In the genomic region with DNA sequence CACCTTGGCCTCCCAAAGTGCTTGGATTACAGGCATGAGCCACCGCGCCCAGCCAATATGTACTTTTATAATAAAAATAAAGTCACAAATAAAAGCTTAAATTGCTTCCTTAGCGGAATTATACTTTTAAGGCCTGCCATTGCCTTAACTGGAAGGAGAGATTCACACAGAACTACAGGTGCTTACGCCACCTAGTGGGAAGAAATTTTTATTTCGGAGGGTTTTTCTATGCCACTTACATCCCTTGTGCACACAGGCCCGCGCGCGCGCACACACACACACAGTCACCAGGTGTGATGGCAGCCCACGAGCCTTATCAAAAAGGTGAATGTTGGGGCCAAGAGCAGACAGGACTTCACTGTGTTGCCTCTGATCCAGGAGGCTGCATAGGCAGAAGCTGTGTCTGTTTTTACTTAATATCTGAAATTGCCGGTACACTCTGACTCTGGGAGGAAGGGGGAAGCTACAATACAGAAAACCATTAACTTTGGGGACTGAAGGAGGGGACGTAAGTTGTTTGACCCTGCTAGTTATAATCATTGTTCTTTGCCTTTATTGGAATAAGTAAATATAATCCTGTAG, we compare ENCODE assay signal across 8 cellular contexts.
DNase-seq lines count a peak whose midpoint lies in the region; ATAC-seq and TF ChIP-seq lines count a peak whose summit lies in the region.

No MANE protein-coding gene starts in this region.

- H3K27ac Mint-ChIP-seq in CD4-positive, CD25-positive, alpha-beta regulatory T cell: no peak overlapping the region
- H3K27ac Mint-ChIP-seq in activated naive CD8-positive, alpha-beta T cell treated with anti-CD3 and anti-CD28 coated beads for 36 hours: no peak overlapping the region

- no peak overlapping the region for H3K4me3 Mint-ChIP-seq in CD4-positive, CD25-positive, alpha-beta regulatory T cell
- no peak overlapping the region for H3K4me3 Mint-ChIP-seq in activated naive CD8-positive, alpha-beta T cell treated with anti-CD3 and anti-CD28 coated beads for 36 hours

- 56 to 63% methylated on average over 13 of the region's 13 CpGs for WGBS in heart right ventricle, 2 donors
- 52% methylated on average over 13 of the region's 13 CpGs for WGBS in prostate gland

- H3K9ac ChIP-seq in HCT116 (ENCODE audit: low read length): no peak overlapping the region

- CTCF ChIA-PET in HCT116 (lab: Charles Lee): interaction anchor here (0.7 to 2.4 kb wide), 10 partner anchors 11 to 674 kb away, joined by 3 to 12 read pairs (median 5); no protein-coding TSS in a partner anchor

- TF ChIP-seq POLR2A in HCT116 (IDR thresholded peaks at IDR 0.05; ENCODE audit: borderline replicate concordance, extremely low read depth, insufficient read depth, insufficient read length) (no peak), prostate gland (IDR thresholded peaks at IDR 0.05) (no peak)

- no peak overlapping the region for H3K27ac ChIP-seq in CD4-positive, CD25-positive, alpha-beta regulatory T cell (ENCODE audit: insufficient read depth, low read length, poor library complexity, severe bottlenecking)
- H3K27ac ChIP-seq in HCT116 (ENCODE audit: low read depth, low read length) (no peak overlapping the region), heart right ventricle (peak overlapping the region in 4 of 10 donors; percentile 18 to 68 (median 50)), prostate gland (no peak overlapping the region)

- TF ChIP-seq RAD21 in HCT116 (IDR thresholded peaks at IDR 0.05; ENCODE audit: low read depth): peak; percentile 63

- no peaks in the 10 kb centered on the region for H3K9me3 ChIP-seq in CD4-positive, CD25-positive, alpha-beta regulatory T cell (ENCODE audit: control insufficient read depth in 2 of 2, low read length in 2 of 2)
- no peaks in the 10 kb centered on the region for H3K9me3 ChIP-seq in HCT116 (ENCODE audit: control insufficient read depth in 1 of 2, insufficient read depth in 1 of 2, low read depth in 1 of 2, low read length in 2 of 2)
- no peaks in the 10 kb centered on the region for H3K9me3 ChIP-seq in heart right ventricle
- no peaks in the 10 kb centered on the region for H3K9me3 ChIP-seq in prostate gland

- no peak for ATAC-seq in CD4-positive, CD25-positive, alpha-beta regulatory T cell (ENCODE audit: low read depth in 2 of 2)
- ATAC-seq in HCT116 (peak; percentile 80), heart right ventricle (peak in 4 of 8 donors; percentile 35 to 55 (median 43))

- intact Hi-C loops in HCT116 (cut with micrococcal nuclease) (loop anchor here (1.0 to 10.0 kb wide), 3 partner anchors 382 to 1208 kb away; no protein-coding TSS in a partner anchor), heart right ventricle (cut with DNase I) (loop anchor here in 9 of 10 donors (2.0 to 10.0 kb wide), 15 partner anchors 182 to 1022 kb away; a partner anchor contains a TSS), prostate gland (cut with DNase I) (loop anchor here (5.0 kb wide), 2 partner anchors 670 to 840 kb away; no protein-coding TSS in a partner anchor)

- peak; percentile 52 to 62 (median 55); a peak in 5 of 6 replicates for TF ChIP-seq CTCF in HCT116 (IDR thresholded peaks at IDR 0.05 in 2 of 3, conservative IDR thresholded peaks at IDR 0.05 in 1 of 3; ENCODE audit: borderline replicate concordance in 1 of 3, insufficient read depth in 1 of 3, low read depth in 2 of 3, low read length in 2 of 3)
- TF ChIP-seq CTCF in heart right ventricle (IDR thresholded peaks at IDR 0.05): peak; percentile 23 to 68 (median 61)
- TF ChIP-seq CTCF in prostate gland (IDR thresholded peaks at IDR 0.05): peak; percentile 19 to 70 (median 64)

- no peaks in the 10 kb centered on the region for H3K27me3 ChIP-seq in CD4-positive, CD25-positive, alpha-beta regulatory T cell (ENCODE audit: control insufficient read depth, insufficient read depth, low read length)
- H3K27me3 ChIP-seq in HCT116 (ENCODE audit: insufficient read depth, low read length): no peaks in the 10 kb centered on the region
- no peaks in the 10 kb centered on the region for H3K27me3 ChIP-seq in heart right ventricle
- no peaks in the 10 kb centered on the region for H3K27me3 ChIP-seq in prostate gland (replicated peaks; ENCODE audit: insufficient read depth)

- no peaks in the 10 kb centered on the region for H3K4me1 ChIP-seq in CD4-positive, CD25-positive, alpha-beta regulatory T cell (ENCODE audit: control insufficient read depth, insufficient read depth, low read length, poor library complexity, severe bottlenecking)
- H3K4me1 ChIP-seq in HCT116 (ENCODE audit: control insufficient read depth in 1 of 2, insufficient read depth in 2 of 2, low read length in 2 of 2) (no peaks in the 10 kb centered on the region), heart right ventricle (peaks cover 0 to 11% (median 0%) of the 10 kb centered on the region in 9 donors), prostate gland (replicated peaks) (no peaks in the 10 kb centered on the region)

- H3K9me3 Mint-ChIP-seq in CD4-positive, CD25-positive, alpha-beta regulatory T cell: no peaks in the 10 kb centered on the region
- H3K9me3 Mint-ChIP-seq in activated naive CD8-positive, alpha-beta T cell treated with anti-CD3 and anti-CD28 coated beads for 36 hours: no peaks in the 10 kb centered on the region

- H3K4me3 ChIP-seq in CD4-positive, CD25-positive, alpha-beta regulatory T cell (ENCODE audit: low read depth, low read length): no peak overlapping the region
- no peak overlapping the region for H3K4me3 ChIP-seq in HCT116 (replicated peaks in 1 of 2; ENCODE audit: low read depth in 1 of 2, low read length in 2 of 2)
- no peak overlapping the region for H3K4me3 ChIP-seq in heart right ventricle
- H3K4me3 ChIP-seq in prostate gland: no peak overlapping the region

- no TSS peak for BruUV-seq in HCT116 (replicated peaks; lab: Mats Ljungman, UMichigan)

- H3K4me2 ChIP-seq in HCT116 (ENCODE audit: low read length): no peak overlapping the region

- RAD21 ChIA-PET in HCT116 (lab: Charles Lee; ENCODE audit: low non-redundant PET in 1 of 2, low total read pairs in 2 of 2, uncharacterized antibody in 2 of 2, unreplicated experiment in 2 of 2): no interaction called here

- no peaks in the 10 kb centered on the region for H4K20me1 ChIP-seq in HCT116 (ENCODE audit: insufficient read depth)

- H3K36me3 ChIP-seq in CD4-positive, CD25-positive, alpha-beta regulatory T cell (ENCODE audit: control insufficient read depth, insufficient read depth, low read length): no peaks in the 10 kb centered on the region
- H3K36me3 ChIP-seq in HCT116 (ENCODE audit: control insufficient read depth in 1 of 2, insufficient read depth in 2 of 2, low read length in 2 of 2) (no peaks in the 10 kb centered on the region), heart right ventricle (no peaks in the 10 kb centered on the region), prostate gland (no peaks in the 10 kb centered on the region)

- H3K4me1 Mint-ChIP-seq in CD4-positive, CD25-positive, alpha-beta regulatory T cell: peaks cover 0 to 5% (median 0%) of the 10 kb centered on the region in 4 donors
- peaks cover 4% of the 10 kb centered on the region for H3K4me1 Mint-ChIP-seq in activated naive CD8-positive, alpha-beta T cell treated with anti-CD3 and anti-CD28 coated beads for 36 hours

- peak overlapping the region; percentile 7 for H2AFZ ChIP-seq in HCT116 (ENCODE audit: low read depth, low read length, poor library complexity, severe bottlenecking)

- DNase-seq in CD4-positive, CD25-positive, alpha-beta regulatory T cell: peak in 2 of 3 donors; percentile 9 to 47
- DNase-seq in HCT116 (ENCODE audit: low read depth, low spot score) (peak; percentile 67), NCI-H524 (lab: John Stamatoyannopoulos, UW) (peak; percentile 1 to 64), heart right ventricle (peak; percentile 21 to 28), prostate gland (ENCODE audit: low spot score) (peak; percentile 61)
- peak; percentile 24 for DNase-seq in activated naive CD8-positive, alpha-beta T cell treated with anti-CD3 and anti-CD28 coated beads for 36 hours
- no peak for DNase-seq in NK-92 treated with Interleukin-12 subunit alpha and Interleukin-12 subunit beta, amount 100 ng/mL, for 24 hours (lab: John Stamatoyannopoulos, UW)
- DNase-seq in activated effector memory CD4-positive, alpha-beta T cell treated with Interleukin-2 at 50 U/mL for 16 hours: no peak

- H3K9me2 ChIP-seq in HCT116 (ENCODE audit: insufficient read depth): no peaks in the 10 kb centered on the region

- POLR2A ChIA-PET in HCT116 (lab: Charles Lee): no interaction called here

- peaks cover 11% of the 10 kb centered on the region for H3K27me3 Mint-ChIP-seq in CD4-positive, CD25-positive, alpha-beta regulatory T cell
- H3K27me3 Mint-ChIP-seq in activated naive CD8-positive, alpha-beta T cell treated with anti-CD3 and anti-CD28 coated beads for 36 hours: no peaks in the 10 kb centered on the region

- no peaks in the 10 kb centered on the region for H3K36me3 Mint-ChIP-seq in CD4-positive, CD25-positive, alpha-beta regulatory T cell
- H3K36me3 Mint-ChIP-seq in activated naive CD8-positive, alpha-beta T cell treated with anti-CD3 and anti-CD28 coated beads for 36 hours: no peaks in the 10 kb centered on the region

- H3K79me2 ChIP-seq in HCT116 (ENCODE audit: insufficient read depth, low read length): no peaks in the 10 kb centered on the region

TF ChIP-seq in HCT116, 20 proteins besides CTCF, POLR2A, EP300 and RAD21 (continues in another document):
- TF ChIP-seq POLR2AphosphoS5 (IDR thresholded peaks at IDR 0.05; ENCODE audit: low read depth, low read length): no peak
- TF ChIP-seq, protein P1, sequence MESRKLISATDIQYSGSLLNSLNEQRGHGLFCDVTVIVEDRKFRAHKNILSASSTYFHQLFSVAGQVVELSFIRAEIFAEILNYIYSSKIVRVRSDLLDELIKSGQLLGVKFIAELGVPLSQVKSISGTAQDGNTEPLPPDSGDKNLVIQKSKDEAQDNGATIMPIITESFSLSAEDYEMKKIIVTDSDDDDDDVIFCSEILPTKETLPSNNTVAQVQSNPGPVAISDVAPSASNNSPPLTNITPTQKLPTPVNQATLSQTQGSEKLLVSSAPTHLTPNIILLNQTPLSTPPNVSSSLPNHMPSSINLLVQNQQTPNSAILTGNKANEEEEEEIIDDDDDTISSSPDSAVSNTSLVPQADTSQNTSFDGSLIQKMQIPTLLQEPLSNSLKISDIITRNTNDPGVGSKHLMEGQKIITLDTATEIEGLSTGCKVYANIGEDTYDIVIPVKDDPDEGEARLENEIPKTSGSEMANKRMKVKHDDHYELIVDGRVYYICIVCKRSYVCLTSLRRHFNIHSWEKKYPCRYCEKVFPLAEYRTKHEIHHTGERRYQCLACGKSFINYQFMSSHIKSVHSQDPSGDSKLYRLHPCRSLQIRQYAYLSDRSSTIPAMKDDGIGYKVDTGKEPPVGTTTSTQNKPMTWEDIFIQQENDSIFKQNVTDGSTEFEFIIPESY (IDR thresholded peaks at IDR 0.05; ENCODE audit: extremely low read depth, insufficient replicate concordance, low read length): no peak
- no peak for TF ChIP-seq ELF1 (IDR thresholded peaks at IDR 0.05; ENCODE audit: borderline replicate concordance, low read depth)
- TF ChIP-seq CBX3 (IDR thresholded peaks at IDR 0.05; ENCODE audit: low read depth): no peak
- no peak for TF ChIP-seq CEBPB (IDR thresholded peaks at IDR 0.05; ENCODE audit: low read depth)
- TF ChIP-seq SIN3A (IDR thresholded peaks at IDR 0.05; ENCODE audit: low read depth): no peak
- no peak for TF ChIP-seq ZFX (IDR thresholded peaks at IDR 0.05)

Comparison
In these comparisons a context has a peak if more than half of its experiments do, and no peak if none do; other contexts are left out.
1. DNase-seq: peak in CD4-positive, CD25-positive, alpha-beta regulatory T cell (2 of 3), HCT116 (single experiment), NCI-H524 (2 of 2), activated naive CD8-positive, alpha-beta T cell treated with anti-CD3 and anti-CD28 coated beads for 36 hours (single experiment), heart right ventricle (2 of 2) and prostate gland (single experiment); none in NK-92 treated with Interleukin-12 subunit alpha and Interleukin-12 subunit beta, amount 100 ng/mL, for 24 hours (single experiment) and activated effector memory CD4-positive, alpha-beta T cell treated with Interleukin-2 at 50 U/mL for 16 hours (single experiment).
2. Peak in every context shown above with its lines, with median percentiles within 50 percentile points of each other: CTCF ChIP-seq.